28 cellular contexts compared by ENCODE assay signal in genomic region chr13:30480292-30480947, GRCh38. TPM values are rescaled to one million over a fixed set of nuclear protein-coding genes. Genes with fewer than 3 reads are reported as not detected.
"Had no signal": no experiment of that assay in that cellular context is flagged by ENCODE, and none has a peak within 500 bp of the region (broad histone marks: within the 10 kb centered on the region; RNA-seq: fewer than 3 reads in every experiment).

No MANE protein-coding gene starts in this region.

- H3K4me3 Mint-ChIP-seq: activated naive CD4-positive, alpha-beta T cell treated with anti-CD3 and anti-CD28 coated beads, Interleukin-2, amount 10 ng/mL, durations not matched to agents 7 days and 5 days; activated naive CD8-positive, alpha-beta T cell treated with anti-CD3 and anti-CD28 coated beads, Interleukin-2, amount 50 U/mL, for 24 hours; central memory CD8-positive, alpha-beta T cell; nephron progenitor cell; stimulated activated memory B cell treated with anti-CD40 and anti-IgM and Interleukin-4, amounts not matched to agents 10 μg/mL and 1 μg/mL and 100 μg/mL, for 72 hours had no signal

- H3K36me3 Mint-ChIP-seq: activated naive CD4-positive, alpha-beta T cell treated with anti-CD3 and anti-CD28 coated beads, Interleukin-2, amount 10 ng/mL, durations not matched to agents 7 days and 5 days; stimulated activated memory B cell treated with anti-CD40 and anti-IgM and Interleukin-4, amounts not matched to agents 10 μg/mL and 1 μg/mL and 100 μg/mL, for 72 hours had no signal

- H3K36me3 ChIP-seq: brain microvascular endothelial cell, left ventricle myocardium inferior, right atrium auricular region, thyroid gland, uterus had no signal

- H3K27ac ChIP-seq: brain microvascular endothelial cell, coronary artery, left ventricle myocardium inferior, right atrium auricular region, thyroid gland, uterus had no signal

- H3K4me1 ChIP-seq: left ventricle myocardium inferior, right atrium auricular region, thyroid gland, uterus had no signal

- H3K4me1 Mint-ChIP-seq: activated naive CD4-positive, alpha-beta T cell treated with anti-CD3 and anti-CD28 coated beads, Interleukin-2, amount 10 ng/mL, durations not matched to agents 7 days and 5 days; activated naive CD8-positive, alpha-beta T cell treated with anti-CD3 and anti-CD28 coated beads, Interleukin-2, amount 50 U/mL, for 24 hours; central memory CD8-positive, alpha-beta T cell; nephron progenitor cell had no signal

- H3K27ac Mint-ChIP-seq: activated naive CD4-positive, alpha-beta T cell treated with anti-CD3 and anti-CD28 coated beads, Interleukin-2, amount 10 ng/mL, durations not matched to agents 7 days and 5 days; activated naive CD8-positive, alpha-beta T cell treated with anti-CD3 and anti-CD28 coated beads, Interleukin-2, amount 50 U/mL, for 24 hours; nephron progenitor cell; stimulated activated memory B cell treated with anti-CD40 and anti-IgM and Interleukin-4, amounts not matched to agents 10 μg/mL and 1 μg/mL and 100 μg/mL, for 72 hours had no signal

- H3K27me3 ChIP-seq: brain microvascular endothelial cell, right atrium auricular region, thyroid gland, uterus had no signal

- DNase-seq: activated CD4-positive, alpha-beta T cell treated with anti-CD3 and anti-CD28 coated beads, Interleukin-2, amount 50 U/mL, for 1 hour; activated CD8-positive, alpha-beta memory T cell treated with anti-CD3 and anti-CD28 coated beads, Interleukin-2, amount 50 U/mL, for 4 hours; activated effector memory CD4-positive, alpha-beta T cell treated with Interleukin-2 at 50 U/mL for 16 hours; activated naive CD4-positive, alpha-beta T cell treated with anti-CD3 and anti-CD28 coated beads, Interleukin-2, amount 10 ng/mL, durations not matched to agents 7 days and 5 days; activated naive CD8-positive, alpha-beta T cell treated with anti-CD3 and anti-CD28 coated beads, Interleukin-2, amount 50 U/mL, for 24 hours; activated T-cell treated with anti-CD3 and anti-CD28 coated beads, Interleukin-2, amount 50 U/mL, for 48 hours; anterior cingulate cortex; brain microvascular endothelial cell; erythroblast; foreskin melanocyte; glutamatergic neuron; hypothalamus; left ventricle myocardium inferior; nephron progenitor cell; occipital lobe; small intestine; stimulated activated CD4-positive, alpha-beta T cell treated with anti-CD3 and anti-CD28 coated beads, Interleukin-4, amount 100 ng/mL, for 24 hours; T-helper 1 cell; T-helper 9 cell; uterus had no signal

- H3K27me3 Mint-ChIP-seq: central memory CD8-positive, alpha-beta T cell; stimulated activated memory B cell treated with anti-CD40 and anti-IgM and Interleukin-4, amounts not matched to agents 10 μg/mL and 1 μg/mL and 100 μg/mL, for 72 hours had no signal

- H3K9me3 Mint-ChIP-seq: activated naive CD4-positive, alpha-beta T cell treated with anti-CD3 and anti-CD28 coated beads, Interleukin-2, amount 10 ng/mL, durations not matched to agents 7 days and 5 days; activated naive CD8-positive, alpha-beta T cell treated with anti-CD3 and anti-CD28 coated beads, Interleukin-2, amount 50 U/mL, for 24 hours; central memory CD8-positive, alpha-beta T cell; nephron progenitor cell; stimulated activated memory B cell treated with anti-CD40 and anti-IgM and Interleukin-4, amounts not matched to agents 10 μg/mL and 1 μg/mL and 100 μg/mL, for 72 hours had no signal

- H3K9me3 ChIP-seq: left ventricle myocardium inferior, right atrium auricular region, thyroid gland, uterus had no signal

- FAIRE-seq: endometrium, small intestine had no signal

- ATAC-seq: activated CD4-positive, CD25-positive, alpha-beta regulatory T cell treated with anti-CD3 and anti-CD28 coated beads, Interleukin-2, amount 50 U/mL, for 24 hours; activated naive CD8-positive, alpha-beta T cell treated with anti-CD3 and anti-CD28 coated beads, Interleukin-2, amount 50 U/mL, for 24 hours; stimulated activated memory B cell treated with anti-CD40 and anti-IgM and Interleukin-4, amounts not matched to agents 10 μg/mL and 1 μg/mL and 100 μg/mL, for 72 hours had no signal

- H3K4me3 ChIP-seq: coronary artery, left ventricle myocardium inferior, right atrium auricular region, thyroid gland, uterus had no signal

RNA-seq across cellular contexts. Expression of gene UBE2L5, which starts 58.1 kb away (rescaled TPM):
- total RNA-seq: left ventricle myocardium inferior, myocyte, occipital lobe, thyroid gland had no signal
- polyA plus RNA-seq: small intestine had no signal
